Comparison of ENCODE assay signal across 22 cellular contexts in the genomic region with DNA sequence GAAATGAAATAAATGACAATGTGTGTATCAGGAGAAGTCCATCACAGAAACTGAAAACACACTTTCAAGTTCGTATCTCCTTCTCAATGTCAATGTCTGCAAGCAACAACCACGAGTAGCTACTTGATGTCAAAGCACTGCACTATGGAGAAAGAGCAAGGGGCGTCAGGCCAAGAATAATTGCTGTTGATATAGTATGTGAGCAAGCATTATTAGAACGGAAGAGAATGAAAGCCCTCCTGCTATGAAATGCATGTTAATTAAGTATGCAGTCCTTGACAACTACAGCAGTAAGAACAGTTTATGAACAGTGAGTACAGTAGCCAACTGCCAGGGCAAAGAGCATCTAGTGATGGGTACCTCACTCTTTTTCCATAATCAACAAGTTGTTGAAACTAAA.
"Had no signal": no experiment of that assay in that cellular context is flagged by ENCODE, and none has a peak within 500 bp of the region (broad histone marks: within the 10 kb centered on the region; RNA-seq: fewer than 3 reads in every experiment).

No MANE protein-coding gene starts in this region.

- H3K36me3 ChIP-seq: ascending aorta, heart right ventricle, left ventricle myocardium inferior, spleen, tibial nerve had no signal

- H3K27me3 ChIP-seq: ascending aorta, heart right ventricle, spleen, tibial nerve had no signal

- H3K4me1 ChIP-seq: ascending aorta, heart right ventricle, left ventricle myocardium inferior, psoas muscle, spleen had no signal

- DNase-seq: activated CD4-positive, alpha-beta T cell treated with anti-CD3 and anti-CD28 coated beads for 36 hours; activated CD8-positive, alpha-beta memory T cell treated with anti-CD3 and anti-CD28 coated beads, Interleukin-2, amount 50 U/mL, for 4 hours; activated CD8-positive, alpha-beta T cell treated with anti-CD3 and anti-CD28 coated beads for 36 hours; activated naive CD8-positive, alpha-beta T cell treated with anti-CD3 and anti-CD28 coated beads, Interleukin-2, amount 10 ng/mL, durations not matched to agents 7 days and 5 days; activated T-cell treated with anti-CD3 and anti-CD28 coated beads, Interleukin-2, amount 50 U/mL, for 72 hours; effector CD4-positive, alpha-beta T cell; heart right ventricle; left ventricle myocardium inferior; mesenchymal stem cell; psoas muscle; spleen; stimulated activated CD4-positive, alpha-beta T cell treated with anti-CD3 and anti-CD28 coated beads, Interleukin-1b, Interleukin-23, amount 100 ng/mL, for 48 hours; T-helper 9 cell had no signal

- H3K27ac ChIP-seq: ascending aorta, coronary artery, heart right ventricle, left ventricle myocardium inferior, psoas muscle, spleen, tibial nerve, VCaP had no signal

- H3K4me3 ChIP-seq: ascending aorta, coronary artery, heart right ventricle, left ventricle myocardium inferior, psoas muscle, spleen, tibial nerve had no signal

- ATAC-seq: activated CD4-positive, alpha-beta T cell treated with anti-CD3 and anti-CD28 coated beads for 36 hours; activated CD8-positive, alpha-beta T cell treated with anti-CD3 and anti-CD28 coated beads for 36 hours; activated T-cell treated with anti-CD3 and anti-CD28 coated beads, Interleukin-2, amount 50 U/mL, for 72 hours; heart right ventricle; psoas muscle; sciatic nerve; stimulated activated memory B cell treated with anti-CD40 and anti-IgM and Interleukin-4, amounts not matched to agents 10 μg/mL and 1 μg/mL and 100 μg/mL, for 72 hours had no signal

- FAIRE-seq: endothelial cell of umbilical vein, frontal cortex, islet of Langerhans had no signal

- H3K9me3 ChIP-seq: ascending aorta had no signal
